In the genomic region with DNA sequence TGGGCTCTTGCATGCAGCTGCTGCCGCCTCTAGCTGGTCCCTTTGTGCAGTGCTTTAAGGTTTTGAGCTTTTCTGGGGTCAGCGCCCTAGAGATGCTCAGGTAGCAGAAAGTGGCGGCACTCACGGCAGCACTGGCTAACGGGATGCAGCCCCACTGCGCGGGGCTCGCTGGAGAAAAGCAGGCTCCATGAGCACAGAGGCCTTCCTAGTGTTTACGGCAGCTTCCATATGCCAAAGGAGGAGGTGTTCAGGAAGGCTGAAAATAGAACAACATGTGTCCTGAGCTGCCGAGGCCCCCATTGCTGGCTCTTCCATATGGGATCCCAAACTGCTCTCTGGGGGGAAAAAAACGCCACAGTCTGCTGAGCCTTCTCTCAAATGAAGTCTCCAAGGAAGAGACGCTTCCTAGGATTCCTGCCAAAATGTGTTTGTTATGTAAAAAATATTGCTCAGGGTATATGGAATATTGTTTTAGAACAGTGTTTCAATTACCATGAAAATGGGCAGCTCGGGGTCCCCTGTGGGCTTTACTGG, we compare ENCODE assay signal across 26 cellular contexts.
DNase-seq lines count a peak whose midpoint lies in the region; ATAC-seq and TF ChIP-seq lines count a peak whose summit lies in the region.
"Had no signal": no experiment of that assay in that cellular context is flagged by ENCODE, and none has a peak within 500 bp of the region (broad histone marks: within the 10 kb centered on the region; RNA-seq: fewer than 3 reads in every experiment).

No MANE protein-coding gene starts in this region.

- CTCF ChIA-PET in OCI-LY7 (lab: Charles Lee; ENCODE audit: unreplicated experiment): interaction anchor here (0.6 kb wide), 1 partner anchor 504 kb away, joined by 3 read pairs; no protein-coding TSS in a partner anchor

- POLR2A ChIA-PET in OCI-LY7 (lab: Charles Lee): no interaction called here

- no CpG with 5 or more reads among the region's 13 CpGs for WGBS in neuronal stem cell (ENCODE audit: extremely low coverage in 2 of 2, insufficient read length in 2 of 2, insufficient replicate concordance in 1 of 2), 2 donors
- 50% methylated on average over 5 of the region's 13 CpGs for WGBS in right lobe of liver (ENCODE audit: insufficient coverage, low coverage, low lambda C conversion rate, missing lambda C conversion rate)

- H3K9me3 ChIP-seq in neuronal stem cell (replicated peaks in 1 of 2; ENCODE audit: control insufficient read depth in 2 of 2, insufficient read depth in 1 of 2, low read depth in 1 of 2, low read length in 2 of 2) (no peaks in the 10 kb centered on the region), OCI-LY7 (ENCODE audit: low read length) (no peaks in the 10 kb centered on the region), right lobe of liver (no peaks in the 10 kb centered on the region)

- H3K4me3 ChIP-seq in neuronal stem cell (ENCODE audit: low read length in 2 of 2) (no peak overlapping the region), OCI-LY7 (ENCODE audit: low read depth, low read length, poor library complexity, severe bottlenecking) (no peak overlapping the region), right lobe of liver (no peak overlapping the region)
- H3K4me3 ChIP-seq: SK-N-MC, smooth muscle cell had no signal

- no peaks in the 10 kb centered on the region for H3K27me3 ChIP-seq in neuronal stem cell (ENCODE audit: control insufficient read depth in 3 of 3, insufficient read depth in 3 of 3, low read depth in 1 of 3, low read length in 3 of 3)
- no peaks in the 10 kb centered on the region for H3K27me3 ChIP-seq in right lobe of liver

- H3K4me3 Mint-ChIP-seq in central memory CD8-positive, alpha-beta T cell: no peak overlapping the region
- H3K4me3 Mint-ChIP-seq: activated naive CD8-positive, alpha-beta T cell treated with anti-CD3 and anti-CD28 coated beads, Interleukin-2, amount 10 ng/mL, durations not matched to agents 7 days and 5 days; activated T-cell treated with anti-CD3 and anti-CD28 coated beads, Interleukin-2, amount 50 U/mL, for 72 hours; mesothelial cell of epicardium; T-helper 1 cell treated with Interleukin-12 subunit alpha and Interleukin-12 subunit beta and Interleukin-4 antibody, amounts not matched to agents 30 μg/mL and 1 μg/mL, for 36 hours; type B pancreatic cell had no signal

- H3K27me3 Mint-ChIP-seq in central memory CD8-positive, alpha-beta T cell: no peaks in the 10 kb centered on the region
- H3K27me3 Mint-ChIP-seq: type B pancreatic cell had no signal

- no peak overlapping the region for H2BK15ac ChIP-seq in neuronal stem cell (ENCODE audit: low read length)

- no peak for ATAC-seq in central memory CD8-positive, alpha-beta T cell (replicated peaks; ENCODE audit: extremely low read depth, poor library complexity, severe bottlenecking)
- no peak for ATAC-seq in right lobe of liver
- ATAC-seq: activated T-cell treated with anti-CD3 and anti-CD28 coated beads, Interleukin-2, amount 50 U/mL, for 72 hours had no signal

- no peak overlapping the region for H3K4me2 ChIP-seq in neuronal stem cell (ENCODE audit: insufficient read depth, low read length, poor library complexity, severe bottlenecking)
- no peak overlapping the region for H3K4me2 ChIP-seq in OCI-LY7 (ENCODE audit: low read length)
- H3K4me2 ChIP-seq: KMS-11, smooth muscle cell had no signal

- no peak overlapping the region for H4K91ac ChIP-seq in neuronal stem cell (ENCODE audit: low read depth, low read length, poor library complexity)

- H2AFZ ChIP-seq in neuronal stem cell (ENCODE audit: low read length): no peak overlapping the region
- H2AFZ ChIP-seq in OCI-LY7 (ENCODE audit: low read length): no peak overlapping the region

- no peak overlapping the region for H4K8ac ChIP-seq in neuronal stem cell (ENCODE audit: low read depth, low read length)

- H2AK5ac ChIP-seq in neuronal stem cell (ENCODE audit: low read depth, low read length): peak overlapping the region; percentile 50

- peak overlapping the region; percentile 93 for H2BK5ac ChIP-seq in neuronal stem cell (ENCODE audit: low read length)

- H2BK12ac ChIP-seq in neuronal stem cell (ENCODE audit: low read length): peak overlapping the region; percentile 68

- H3K27ac ChIP-seq in neuronal stem cell (replicated peaks; ENCODE audit: low read length) (no peak overlapping the region), OCI-LY7 (ENCODE audit: low read depth, low read length, poor library complexity, severe bottlenecking) (no peak overlapping the region), right lobe of liver (no peak overlapping the region)
- H3K27ac ChIP-seq: HL-60, KMS-11, SK-N-MC had no signal

- H3K4me1 ChIP-seq in neuronal stem cell (ENCODE audit: control insufficient read depth in 2 of 2, insufficient read depth in 1 of 2, low read depth in 1 of 2, low read length in 2 of 2) (peaks cover 13 to 21% of the 10 kb centered on the region in 2 donors), OCI-LY7 (ENCODE audit: insufficient read depth, low read length, poor library complexity, severe bottlenecking) (no peaks in the 10 kb centered on the region), right lobe of liver (no peaks in the 10 kb centered on the region)

- no peak for TF ChIP-seq POLR2A in right lobe of liver (IDR thresholded peaks at IDR 0.05)

- BruUV-seq in OCI-LY7 (replicated peaks; lab: Mats Ljungman, UMichigan): no TSS peak

- H3K27ac Mint-ChIP-seq in central memory CD8-positive, alpha-beta T cell (ENCODE audit: low read depth): peak overlapping the region; percentile 73
- H3K27ac Mint-ChIP-seq: activated naive CD8-positive, alpha-beta T cell treated with anti-CD3 and anti-CD28 coated beads, Interleukin-2, amount 10 ng/mL, durations not matched to agents 7 days and 5 days; activated T-cell treated with anti-CD3 and anti-CD28 coated beads, Interleukin-2, amount 50 U/mL, for 72 hours; mesothelial cell of epicardium; naive B cell; T-helper 1 cell treated with Interleukin-12 subunit alpha and Interleukin-12 subunit beta and Interleukin-4 antibody, amounts not matched to agents 30 μg/mL and 1 μg/mL, for 36 hours had no signal

- TF ChIP-seq CTCF in OCI-LY7 (conservative IDR thresholded peaks at IDR 0.05; ENCODE audit: low read length) (no peak), right lobe of liver (IDR thresholded peaks at IDR 0.05) (no peak)

- peaks cover 24% of the 10 kb centered on the region for H3K4me1 Mint-ChIP-seq in central memory CD8-positive, alpha-beta T cell

- no peaks in the 10 kb centered on the region for H3K79me2 ChIP-seq in OCI-LY7 (ENCODE audit: insufficient read depth, low read depth, low read length)

- peak overlapping the region; percentile 83 for H3K18ac ChIP-seq in neuronal stem cell (ENCODE audit: low read length)

- no peaks in the 10 kb centered on the region for H3K9me2 ChIP-seq in OCI-LY7 (ENCODE audit: insufficient read depth, low read length)

- intact Hi-C loops in OCI-LY7 (cut with micrococcal nuclease; ENCODE audit: unreplicated experiment) (no loop called here), right lobe of liver (cut with DNase I) (no loop called here)

- no peaks in the 10 kb centered on the region for H4K20me1 ChIP-seq in OCI-LY7 (ENCODE audit: insufficient read depth, low read length)

- H3K79me1 ChIP-seq in neuronal stem cell (ENCODE audit: low read depth, low read length): peaks cover 2% of the 10 kb centered on the region

- peaks cover 9 to 32% of the 10 kb centered on the region in 2 donors for H3K36me3 ChIP-seq in neuronal stem cell (replicated peaks in 1 of 2; ENCODE audit: control insufficient read depth in 2 of 2, insufficient read depth in 2 of 2, low read length in 2 of 2)
- no peaks in the 10 kb centered on the region for H3K36me3 ChIP-seq in OCI-LY7 (ENCODE audit: insufficient read depth, low read length)
- no peaks in the 10 kb centered on the region for H3K36me3 ChIP-seq in right lobe of liver

- H3K23ac ChIP-seq in neuronal stem cell (ENCODE audit: low read depth, low read length, poor library complexity): no peak overlapping the region

- peak overlapping the region; percentile 31 for H3K14ac ChIP-seq in neuronal stem cell (ENCODE audit: low read length)

- H3K9ac ChIP-seq in neuronal stem cell (ENCODE audit: low read depth, low read length, poor library complexity): peak overlapping the region; percentile 56
- H3K9ac ChIP-seq: KMS-11 had no signal

- H3K4ac ChIP-seq in neuronal stem cell (ENCODE audit: low read length): no peak overlapping the region

- DNase-seq in activated effector memory CD4-positive, alpha-beta T cell treated with anti-CD3 and anti-CD28 coated beads, Interleukin-2, amount 50 U/mL, for 16 hours: peak; percentile 58
- DNase-seq in activated effector memory CD4-positive, alpha-beta T cell treated with Interleukin-2 at 50 U/mL for 16 hours: no peak
- DNase-seq in G401 (ENCODE audit: low spot score) (peak; percentile 25), neuronal stem cell (ENCODE audit: low spot score) (no peak), NCI-H146 (lab: John Stamatoyannopoulos, UW) (no peak), OCI-LY7 (ENCODE audit: low spot score) (no peak), right lobe of liver (no peak)
- no peak for DNase-seq in central memory CD8-positive, alpha-beta T cell (ENCODE audit: low spot score in 2 of 2)
- DNase-seq: activated CD4-positive, alpha-beta T cell treated with anti-CD3 and anti-CD28 coated beads for 4 hours; activated naive CD8-positive, alpha-beta T cell treated with anti-CD3 and anti-CD28 coated beads, Interleukin-2, amount 10 ng/mL, durations not matched to agents 7 days and 5 days; activated T-cell treated with anti-CD3 and anti-CD28 coated beads, Interleukin-2, amount 50 U/mL, for 72 hours; central memory CD4-positive, alpha-beta T cell; DND-41; MM.1S; naive B cell; NCI-H1417; NCI-H2107; NCI-H510A; stimulated activated CD4-positive, alpha-beta T cell treated with anti-CD3 and anti-CD28 coated beads, Interleukin-1b, Interleukin-23, amount 100 ng/mL, for 48 hours had no signal

- H3K9me3 Mint-ChIP-seq in central memory CD8-positive, alpha-beta T cell: no peaks in the 10 kb centered on the region
- H3K9me3 Mint-ChIP-seq: activated naive CD8-positive, alpha-beta T cell treated with anti-CD3 and anti-CD28 coated beads, Interleukin-2, amount 10 ng/mL, durations not matched to agents 7 days and 5 days; activated T-cell treated with anti-CD3 and anti-CD28 coated beads, Interleukin-2, amount 50 U/mL, for 72 hours; mesothelial cell of epicardium; naive B cell; T-helper 1 cell treated with Interleukin-12 subunit alpha and Interleukin-12 subunit beta and Interleukin-4 antibody, amounts not matched to agents 30 μg/mL and 1 μg/mL, for 36 hours; type B pancreatic cell had no signal

- in situ Hi-C loops in G401 (cut with HindIII; ENCODE audit: low sequenced_read_pairs): no loop called here

- no peak overlapping the region for H2BK120ac ChIP-seq in neuronal stem cell (ENCODE audit: low read depth, low read length)

- peaks cover 18% of the 10 kb centered on the region for H3K36me3 Mint-ChIP-seq in central memory CD8-positive, alpha-beta T cell (ENCODE audit: insufficient read depth)
- H3K36me3 Mint-ChIP-seq: activated naive CD8-positive, alpha-beta T cell treated with anti-CD3 and anti-CD28 coated beads, Interleukin-2, amount 10 ng/mL, durations not matched to agents 7 days and 5 days; naive B cell had no signal

Comparison
In these comparisons a context has a peak if more than half of its experiments do, and no peak if none do; other contexts are left out.
1. DNase-seq: peak in activated effector memory CD4-positive, alpha-beta T cell treated with anti-CD3 and anti-CD28 coated beads, Interleukin-2, amount 50 U/mL, for 16 hours (single experiment) and G401 (single experiment); none in activated effector memory CD4-positive, alpha-beta T cell treated with Interleukin-2 at 50 U/mL for 16 hours (single experiment), central memory CD8-positive, alpha-beta T cell (0 of 2), neuronal stem cell (single experiment), NCI-H146 (single experiment), OCI-LY7 (single experiment) and right lobe of liver (0 of 3).